In genomic region chr12:5374691-5375090, GRCh38 we compare ENCODE assay signal across 9 cellular contexts. TPM values are rescaled to one million over a fixed set of nuclear protein-coding genes. Genes with fewer than 3 reads are reported as not detected.
"Had no signal": no experiment of that assay in that cellular context is flagged by ENCODE, and none has a peak within 500 bp of the region (broad histone marks: within the 10 kb centered on the region; RNA-seq: fewer than 3 reads in every experiment).

No MANE protein-coding gene starts in this region.

- ATAC-seq: GM12878 had no signal

- DNase-seq: GDM1, GF-D8 had no signal

- H3K4me3 ChIP-seq: GM12878 had no signal

- FAIRE-seq: G401.6, GM12878, GM12891, GM12892, GM18507, GM19239 had no signal

RNA-seq across cellular contexts. Expression of gene NTF3, which starts 57.2 kb away (rescaled TPM):
- total RNA-seq: G401, GM12878 had no signal
